In the genomic region with DNA sequence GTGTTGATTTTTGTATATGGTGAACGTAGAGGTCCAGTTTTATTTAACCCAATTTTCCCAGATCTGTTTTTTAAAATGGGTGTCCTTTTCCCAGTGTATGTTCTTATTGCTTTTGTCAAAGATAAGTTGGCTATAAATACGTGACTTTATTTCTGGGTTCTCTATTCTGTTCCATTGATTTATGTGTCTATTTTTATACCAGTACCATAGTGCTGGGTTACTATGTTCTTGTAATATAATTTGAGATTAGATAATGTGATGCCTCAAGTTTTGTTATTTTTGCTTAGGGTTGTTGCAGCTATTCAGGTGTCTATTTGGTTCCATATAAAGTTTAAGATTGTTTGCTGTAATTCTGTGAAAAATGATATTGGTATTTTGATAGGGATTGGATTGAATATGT, we compare ENCODE assay signal across 7 cellular contexts.
"Had no signal": no experiment of that assay in that cellular context is flagged by ENCODE, and none has a peak within 500 bp of the region (broad histone marks: within the 10 kb centered on the region; RNA-seq: fewer than 3 reads in every experiment).

No MANE protein-coding gene starts in this region.

- FAIRE-seq: H1, H54, HTR-8/SVneo had no signal

- DNase-seq: H9, HCEC 1CT, IMR-90 had no signal

- H3K4me3 ChIP-seq: GM23338 had no signal

- ATAC-seq: GM23338 had no signal
